19 cellular contexts compared by ENCODE assay signal in genomic region chr2:15096873-15097272, GRCh38.
"Had no signal": no experiment of that assay in that cellular context is flagged by ENCODE, and none has a peak within 500 bp of the region (broad histone marks: within the 10 kb centered on the region; RNA-seq: fewer than 3 reads in every experiment).

No MANE protein-coding gene starts in this region.

- DNase-seq: activated CD4-positive, alpha-beta memory T cell treated with anti-CD3 and anti-CD28 coated beads, Interleukin-2, amount 10 ng/mL, durations not matched to agents 7 days and 5 days; activated CD4-positive, alpha-beta T cell treated with anti-CD3 and anti-CD28 coated beads for 36 hours; activated naive CD4-positive, alpha-beta T cell; body of pancreas; effector memory CD8-positive, alpha-beta T cell; erythroblast; hypothalamus; left lung; sigmoid colon; stimulated activated CD4-positive, alpha-beta T cell treated with anti-CD3 and anti-CD28 coated beads, Interleukin-15, amount 100 ng/mL, for 24 hours; stimulated activated CD4-positive, alpha-beta T cell treated with anti-CD3 and anti-CD28 coated beads, Interleukin-4, amount 100 ng/mL, for 24 hours; T-helper 9 cell had no signal

- H3K4me3 Mint-ChIP-seq: activated CD4-positive, alpha-beta memory T cell treated with anti-CD3 and anti-CD28 coated beads, Interleukin-2, amount 10 ng/mL, durations not matched to agents 7 days and 5 days; activated CD4-positive, alpha-beta T cell treated with anti-CD3 and anti-CD28 coated beads for 36 hours; activated T-helper 1 cell treated with anti-CD3 and anti-CD28 coated beads, Interleukin-12 subunit alpha, Interleukin-12 subunit beta, Interleukin-2, Interleukin-4 antibody, amounts not matched to agents 30 ng/mL and 10 ng/mL and 1 ng/mL, durations not matched to agents 14 hours and 24 hours and 36 hours; dendritic cell treated with granulocyte-macrophage colony-stimulating factor and Interleukin-4, amounts not matched to agents 40 ng/mL and 50 ng/mL, for 4 days; effector memory CD8-positive, alpha-beta T cell; memory B cell; nephron had no signal

- ATAC-seq: activated CD4-positive, alpha-beta T cell treated with anti-CD3 and anti-CD28 coated beads for 36 hours; body of pancreas; effector memory CD8-positive, alpha-beta T cell; left lung had no signal

- H3K27me3 Mint-ChIP-seq: activated CD4-positive, alpha-beta T cell treated with anti-CD3 and anti-CD28 coated beads for 36 hours; dendritic cell treated with granulocyte-macrophage colony-stimulating factor and Interleukin-4, amounts not matched to agents 40 ng/mL and 50 ng/mL, for 4 days had no signal

- H3K27ac ChIP-seq: body of pancreas, left lung, sigmoid colon, vagina, VCaP had no signal

- H3K36me3 ChIP-seq: left lung, sigmoid colon, vagina had no signal

- H3K27ac Mint-ChIP-seq: activated CD4-positive, alpha-beta memory T cell treated with anti-CD3 and anti-CD28 coated beads, Interleukin-2, amount 10 ng/mL, durations not matched to agents 7 days and 5 days; activated CD4-positive, alpha-beta T cell treated with anti-CD3 and anti-CD28 coated beads for 36 hours; activated T-helper 1 cell treated with anti-CD3 and anti-CD28 coated beads, Interleukin-12 subunit alpha, Interleukin-12 subunit beta, Interleukin-2, Interleukin-4 antibody, amounts not matched to agents 30 ng/mL and 10 ng/mL and 1 ng/mL, durations not matched to agents 14 hours and 24 hours and 36 hours; dendritic cell treated with granulocyte-macrophage colony-stimulating factor and Interleukin-4, amounts not matched to agents 40 ng/mL and 50 ng/mL, for 4 days; memory B cell; nephron had no signal

- H3K4me1 Mint-ChIP-seq: activated CD4-positive, alpha-beta memory T cell treated with anti-CD3 and anti-CD28 coated beads, Interleukin-2, amount 10 ng/mL, durations not matched to agents 7 days and 5 days; memory B cell had no signal

- H3K4me1 ChIP-seq: body of pancreas, left lung, sigmoid colon, vagina had no signal

- H3K4me3 ChIP-seq: body of pancreas, left lung, sigmoid colon, vagina had no signal

- H3K9me3 Mint-ChIP-seq: activated CD4-positive, alpha-beta memory T cell treated with anti-CD3 and anti-CD28 coated beads, Interleukin-2, amount 10 ng/mL, durations not matched to agents 7 days and 5 days; activated T-helper 1 cell treated with anti-CD3 and anti-CD28 coated beads, Interleukin-12 subunit alpha, Interleukin-12 subunit beta, Interleukin-2, Interleukin-4 antibody, amounts not matched to agents 30 ng/mL and 10 ng/mL and 1 ng/mL, durations not matched to agents 14 hours and 24 hours and 36 hours; effector memory CD8-positive, alpha-beta T cell; memory B cell; nephron had no signal

- H3K27me3 ChIP-seq: body of pancreas, left lung, sigmoid colon, vagina had no signal

- FAIRE-seq: islet of Langerhans had no signal

- H3K36me3 Mint-ChIP-seq: memory B cell had no signal

- H3K9me3 ChIP-seq: body of pancreas, left lung, sigmoid colon, vagina had no signal
